In the genomic region with DNA sequence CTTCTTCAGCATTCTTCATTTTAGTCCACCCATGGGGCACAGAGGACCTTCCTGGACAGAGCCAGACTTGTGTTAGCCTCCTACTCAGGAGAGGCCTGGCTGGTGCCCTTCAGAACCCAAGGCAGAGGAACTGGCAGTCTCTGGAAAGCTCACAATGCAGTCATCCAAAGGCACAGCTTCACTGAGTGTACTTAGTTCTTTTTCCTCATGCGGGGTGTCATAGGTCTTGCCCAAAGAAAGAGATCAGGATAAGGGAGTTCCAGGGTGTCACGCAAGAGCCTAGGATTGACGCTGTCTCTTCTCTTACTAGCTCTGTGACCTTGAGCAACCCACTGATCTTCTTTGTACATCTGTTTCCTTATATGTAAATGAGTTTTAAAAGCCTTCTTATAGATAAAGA, we compare ENCODE assay signal across 10 cellular contexts. TPM values are rescaled to one million over a fixed set of nuclear protein-coding genes. Genes with fewer than 3 reads are reported as not detected.
A peak's percentile ranks its signal among the peaks of the same experiment; 100 is the strongest.
DNase-seq lines count a peak whose midpoint lies in the region; ATAC-seq and TF ChIP-seq lines count a peak whose summit lies in the region.
"Had no signal": no experiment of that assay in that cellular context is flagged by ENCODE, and none has a peak within 500 bp of the region (broad histone marks: within the 10 kb centered on the region; RNA-seq: fewer than 3 reads in every experiment).

No MANE protein-coding gene starts in this region.

- POLR2A ChIA-PET in activated naive CD8-positive, alpha-beta T cell treated with anti-CD3 and anti-CD28 coated beads, Interleukin-2, amount 10 ng/mL, durations not matched to agents 7 days and 5 days (lab: Charles Lee) = interaction anchor here (1.9 kb wide), 1 partner anchor 58 kb away, joined by 5 read pairs; a partner anchor contains a TSS

- H3K4me1 ChIP-seq in suprapubic skin = peaks cover 6% of the 10 kb centered on the region

- peak overlapping the region; percentile 78 for H3K27ac Mint-ChIP-seq in T-helper 1 cell treated with Interleukin-12 subunit alpha and Interleukin-12 subunit beta and Interleukin-4 antibody, amounts not matched to agents 30 μg/mL and 1 μg/mL, for 36 hours
- H3K27ac Mint-ChIP-seq in activated naive CD8-positive, alpha-beta T cell treated with anti-CD3 and anti-CD28 coated beads, Interleukin-2, amount 10 ng/mL, durations not matched to agents 7 days and 5 days = peak overlapping the region; percentile 64

- TF ChIP-seq POLR2A in suprapubic skin (IDR thresholded peaks at IDR 0.05) = no peak

- H3K4me1 Mint-ChIP-seq in T-helper 1 cell treated with Interleukin-12 subunit alpha and Interleukin-12 subunit beta and Interleukin-4 antibody, amounts not matched to agents 30 μg/mL and 1 μg/mL, for 36 hours (ENCODE audit: low read depth) = peaks cover 44% of the 10 kb centered on the region
- peaks cover 27% of the 10 kb centered on the region for H3K4me1 Mint-ChIP-seq in activated naive CD8-positive, alpha-beta T cell treated with anti-CD3 and anti-CD28 coated beads, Interleukin-2, amount 10 ng/mL, durations not matched to agents 7 days and 5 days

- no peak overlapping the region for H3K4me3 Mint-ChIP-seq in T-helper 1 cell treated with Interleukin-12 subunit alpha and Interleukin-12 subunit beta and Interleukin-4 antibody, amounts not matched to agents 30 μg/mL and 1 μg/mL, for 36 hours
- no peak overlapping the region for H3K4me3 Mint-ChIP-seq in activated naive CD8-positive, alpha-beta T cell treated with anti-CD3 and anti-CD28 coated beads, Interleukin-2, amount 10 ng/mL, durations not matched to agents 7 days and 5 days

- no peak for DNase-seq in T-helper 1 cell
- DNase-seq in activated naive CD8-positive, alpha-beta T cell treated with anti-CD3 and anti-CD28 coated beads, Interleukin-2, amount 10 ng/mL, durations not matched to agents 7 days and 5 days = no peak
- DNase-seq in left colon = no peak
- no peak for DNase-seq in suprapubic skin (ENCODE audit: low spot score in 2 of 2)
- no peak for DNase-seq in GM19240 (ENCODE audit: insufficient read length, low spot score)
- DNase-seq in AG20443 (ENCODE audit: low spot score) = no peak
- DNase-seq in SW480 (ENCODE audit: low spot score) = no peak
- DNase-seq: activated CD4-positive, alpha-beta T cell treated with anti-CD3 and anti-CD28 coated beads, Interleukin-2, amount 50 U/mL, for 4 hours had no signal

- H3K27me3 Mint-ChIP-seq in T-helper 1 cell treated with Interleukin-12 subunit alpha and Interleukin-12 subunit beta and Interleukin-4 antibody, amounts not matched to agents 30 μg/mL and 1 μg/mL, for 36 hours (ENCODE audit: low read depth) = no peaks in the 10 kb centered on the region
- H3K27me3 Mint-ChIP-seq in activated naive CD8-positive, alpha-beta T cell treated with anti-CD3 and anti-CD28 coated beads, Interleukin-2, amount 10 ng/mL, durations not matched to agents 7 days and 5 days = no peaks in the 10 kb centered on the region

- intact Hi-C loops in left colon (cut with DNase I, micrococcal nuclease) = no loop called here

- H3K9me3 ChIP-seq in suprapubic skin = no peaks in the 10 kb centered on the region

- 84% methylated on average over 3 of the region's 3 CpGs for WGBS in suprapubic skin

- H3K27me3 ChIP-seq in suprapubic skin = no peaks in the 10 kb centered on the region

- no peaks in the 10 kb centered on the region for H3K36me3 ChIP-seq in suprapubic skin

- H3K36me3 Mint-ChIP-seq in T-helper 1 cell treated with Interleukin-12 subunit alpha and Interleukin-12 subunit beta and Interleukin-4 antibody, amounts not matched to agents 30 μg/mL and 1 μg/mL, for 36 hours (ENCODE audit: low read depth) = peaks cover 6% of the 10 kb centered on the region
- H3K36me3 Mint-ChIP-seq in activated naive CD8-positive, alpha-beta T cell treated with anti-CD3 and anti-CD28 coated beads, Interleukin-2, amount 10 ng/mL, durations not matched to agents 7 days and 5 days = peaks cover 11% of the 10 kb centered on the region

- no peak for TF ChIP-seq CTCF in suprapubic skin (IDR thresholded peaks at IDR 0.05)

- H3K4me3 ChIP-seq in suprapubic skin = no peak overlapping the region

- no peak for TF ChIP-seq EP300 in suprapubic skin (IDR thresholded peaks at IDR 0.05)

- peaks cover 13% of the 10 kb centered on the region for H3K9me3 Mint-ChIP-seq in T-helper 1 cell treated with Interleukin-12 subunit alpha and Interleukin-12 subunit beta and Interleukin-4 antibody, amounts not matched to agents 30 μg/mL and 1 μg/mL, for 36 hours
- peaks cover 14% of the 10 kb centered on the region for H3K9me3 Mint-ChIP-seq in activated naive CD8-positive, alpha-beta T cell treated with anti-CD3 and anti-CD28 coated beads, Interleukin-2, amount 10 ng/mL, durations not matched to agents 7 days and 5 days

- no peak for ATAC-seq in activated naive CD8-positive, alpha-beta T cell treated with anti-CD3 and anti-CD28 coated beads, Interleukin-2, amount 10 ng/mL, durations not matched to agents 7 days and 5 days (ENCODE audit: low read depth)
- peak; percentile 15 for ATAC-seq in left colon

- H3K27ac ChIP-seq in suprapubic skin = peak overlapping the region; percentile 47

RNA-seq across cellular contexts. Expression of a gene that starts 58.7 kb away (rescaled TPM):
- total RNA-seq in activated naive CD8-positive, alpha-beta T cell treated with anti-CD3 and anti-CD28 coated beads, Interleukin-2, amount 10 ng/mL, durations not matched to agents 7 days and 5 days = 1 to 10 TPM; 1.7 to 2.1 TPM
- total RNA-seq in left colon (1 to 10 TPM; 4.6 to 4.9 TPM), suprapubic skin (1 to 10 TPM; 2.7 to 5.3 (median 3.6) TPM)
- total RNA-seq: A172 had no signal
